ENCODE assay signal across 21 cellular contexts in the genomic region with DNA sequence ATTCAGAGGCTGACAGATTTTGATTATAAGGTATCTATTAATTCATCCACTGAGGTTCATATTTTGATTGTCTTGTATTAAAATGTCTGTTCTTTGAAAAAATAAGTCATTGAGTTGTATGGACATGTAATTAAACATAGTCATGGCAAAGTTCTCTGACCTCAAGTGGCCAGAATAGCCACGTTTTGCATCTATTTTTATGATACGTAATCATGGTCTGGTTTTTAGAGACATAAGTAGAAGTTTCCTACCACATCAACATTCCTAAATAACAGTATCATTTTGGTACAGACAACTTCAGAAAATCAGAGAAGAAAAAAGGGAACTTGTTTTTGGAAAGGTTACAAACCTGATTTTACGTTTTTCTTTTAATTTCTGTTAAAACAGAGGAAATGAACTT.
"Had no signal": no experiment of that assay in that cellular context is flagged by ENCODE, and none has a peak within 500 bp of the region (broad histone marks: within the 10 kb centered on the region; RNA-seq: fewer than 3 reads in every experiment).

No MANE protein-coding gene starts in this region.

- H3K4me3 ChIP-seq: coronary artery, esophagus squamous epithelium, heart left ventricle, right lobe of liver, spleen, testis, vagina had no signal

- DNase-seq: activated CD4-positive, alpha-beta T cell treated with anti-CD3 and anti-CD28 coated beads, Interleukin-2, amount 10 ng/mL, durations not matched to agents 7 days and 5 days; activated T-cell treated with anti-CD3 and anti-CD28 coated beads, Interleukin-2, amount 50 U/mL, for 24 hours; aorta; esophagus squamous epithelium; heart left ventricle; left colon; nephron progenitor cell; nucleus accumbens; posterior cingulate gyrus; right lobe of liver; spleen; stimulated activated CD4-positive, alpha-beta T cell treated with anti-CD3 and anti-CD28 coated beads, Interleukin-4, amount 100 ng/mL, for 1 hour; stimulated activated naive CD4-positive, alpha-beta T cell; testis; trophoblast cell had no signal

- H3K4me1 ChIP-seq: esophagus squamous epithelium, right lobe of liver, spleen, testis had no signal

- ATAC-seq: activated CD4-positive, CD25-positive, alpha-beta regulatory T cell treated with anti-CD3 and anti-CD28 coated beads, Interleukin-2, amount 50 U/mL, for 24 hours; activated naive CD4-positive, alpha-beta T cell treated with anti-CD3 and anti-CD28 coated beads, Interleukin-2, amount 50 U/mL, for 72 hours; activated T-helper 17 cell treated with anti-CD3 and anti-CD28 coated beads, Interleukin-2, amount 50 U/mL, for 72 hours; heart left ventricle; left colon; right lobe of liver had no signal

- H3K4me3 Mint-ChIP-seq: activated CD4-positive, alpha-beta T cell treated with anti-CD3 and anti-CD28 coated beads, Interleukin-2, amount 10 ng/mL, durations not matched to agents 7 days and 5 days; activated T-cell treated with anti-CD3 and anti-CD28 coated beads, Interleukin-2, amount 50 U/mL, for 24 hours; activated T-helper 17 cell treated with anti-CD3 and anti-CD28 coated beads, Interleukin-2, amount 50 U/mL, for 72 hours; memory B cell; nephron progenitor cell had no signal

- H3K36me3 Mint-ChIP-seq: memory B cell had no signal

- H3K9me3 ChIP-seq: esophagus squamous epithelium, heart left ventricle, right lobe of liver, spleen, testis, vagina had no signal

- H3K4me1 Mint-ChIP-seq: activated CD4-positive, alpha-beta T cell treated with anti-CD3 and anti-CD28 coated beads, Interleukin-2, amount 10 ng/mL, durations not matched to agents 7 days and 5 days; activated T-helper 17 cell treated with anti-CD3 and anti-CD28 coated beads, Interleukin-2, amount 50 U/mL, for 72 hours; memory B cell had no signal

- H3K27me3 ChIP-seq: esophagus squamous epithelium, heart left ventricle, right lobe of liver, spleen, testis, vagina had no signal

- H3K27ac ChIP-seq: coronary artery, esophagus squamous epithelium, heart left ventricle, right lobe of liver, spleen, testis, vagina had no signal

- H3K9me3 Mint-ChIP-seq: activated CD4-positive, alpha-beta T cell treated with anti-CD3 and anti-CD28 coated beads, Interleukin-2, amount 10 ng/mL, durations not matched to agents 7 days and 5 days; activated naive CD4-positive, alpha-beta T cell treated with anti-CD3 and anti-CD28 coated beads, Interleukin-2, amount 50 U/mL, for 72 hours; activated T-cell treated with anti-CD3 and anti-CD28 coated beads, Interleukin-2, amount 50 U/mL, for 24 hours; activated T-helper 17 cell treated with anti-CD3 and anti-CD28 coated beads, Interleukin-2, amount 50 U/mL, for 72 hours; memory B cell; nephron progenitor cell had no signal

- H3K36me3 ChIP-seq: esophagus squamous epithelium, heart left ventricle, right lobe of liver, spleen, vagina had no signal

- H3K27ac Mint-ChIP-seq: activated CD4-positive, alpha-beta T cell treated with anti-CD3 and anti-CD28 coated beads, Interleukin-2, amount 10 ng/mL, durations not matched to agents 7 days and 5 days; activated naive CD4-positive, alpha-beta T cell treated with anti-CD3 and anti-CD28 coated beads, Interleukin-2, amount 50 U/mL, for 72 hours; activated T-cell treated with anti-CD3 and anti-CD28 coated beads, Interleukin-2, amount 50 U/mL, for 24 hours; activated T-helper 17 cell treated with anti-CD3 and anti-CD28 coated beads, Interleukin-2, amount 50 U/mL, for 72 hours; memory B cell; nephron progenitor cell had no signal

- H3K27me3 Mint-ChIP-seq: activated T-cell treated with anti-CD3 and anti-CD28 coated beads, Interleukin-2, amount 50 U/mL, for 24 hours had no signal
